ENCODE assay signal across 10 cellular contexts in the genomic region with DNA sequence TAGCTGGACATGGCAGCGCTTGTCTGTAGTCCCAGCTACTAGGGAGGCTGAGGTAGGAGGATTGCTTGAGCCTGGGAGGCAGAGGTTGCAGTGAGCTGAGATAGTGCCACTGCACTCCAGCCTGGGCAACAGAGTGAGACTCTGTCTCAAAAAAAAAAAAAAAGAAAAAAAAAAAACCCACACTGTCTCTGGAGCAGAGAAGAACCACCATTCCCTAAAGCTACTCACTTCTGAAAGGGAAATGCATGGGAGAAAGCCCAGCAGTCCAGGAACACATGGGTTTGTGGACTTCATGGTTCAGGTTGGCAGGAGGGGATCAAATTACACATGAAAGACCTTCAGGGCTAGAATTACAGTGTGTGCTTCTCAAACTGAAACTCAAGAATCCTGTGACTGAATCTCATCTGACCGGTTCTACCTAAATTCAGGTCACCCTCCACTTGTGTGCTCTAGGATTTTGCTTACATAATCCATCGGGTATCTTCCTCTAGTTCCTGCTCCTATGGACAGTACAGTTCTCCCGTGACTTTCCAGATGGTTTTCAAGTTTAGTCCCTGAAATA. TPM values are rescaled to one million over a fixed set of nuclear protein-coding genes. Genes with fewer than 3 reads are reported as not detected.
DNase-seq lines count a peak whose midpoint lies in the region; ATAC-seq and TF ChIP-seq lines count a peak whose summit lies in the region.
"Had no signal": no experiment of that assay in that cellular context is flagged by ENCODE, and none has a peak within 500 bp of the region (broad histone marks: within the 10 kb centered on the region; RNA-seq: fewer than 3 reads in every experiment).

No MANE protein-coding gene starts in this region.

- H3K4me1 ChIP-seq in smooth muscle cell (ENCODE audit: low read depth): no peaks in the 10 kb centered on the region

- no peak for ATAC-seq in HG03196 (IDR thresholded peaks at IDR 0.05; ENCODE audit: unreplicated experiment)

- DNase-seq in SIG-M5 treated with dmso at 0.1 percent for 504 hours (lab: John Stamatoyannopoulos, UW; ENCODE audit: unreplicated experiment) (peak; percentile 83), SIG-M5 (lab: John Stamatoyannopoulos, UW) (no peak), NCI-H526 treated with DMSO at 0.1 percent for 48 hours (lab: John Stamatoyannopoulos, UW) (peak; percentile 98), epithelial cell of prostate (ENCODE audit: low read depth, low spot score) (peak; percentile 86), smooth muscle cell (lab: John Stamatoyannopoulos, UW; ENCODE audit: unreplicated experiment) (no peak), cortex of kidney (lab: John Stamatoyannopoulos, UW) (no peak), hypothalamus (lab: John Stamatoyannopoulos, UW) (no peak)
- DNase-seq: activated CD4-positive, CD25-positive, alpha-beta regulatory T cell treated with anti-CD3 and anti-CD28 coated beads, Interleukin-2, amount 50 U/mL, for 72 hours had no signal

- no peaks in the 10 kb centered on the region for H3K79me2 ChIP-seq in smooth muscle cell (ENCODE audit: low read depth)

- WGBS in smooth muscle cell (ENCODE audit: low lambda C conversion rate): 61% methylated on average over 4 of the region's 4 CpGs

- no peak overlapping the region for H2AFZ ChIP-seq in smooth muscle cell (ENCODE audit: low read depth)

- H3K36me3 ChIP-seq in smooth muscle cell (ENCODE audit: low read depth): no peaks in the 10 kb centered on the region

- no peak overlapping the region for H3K4me2 ChIP-seq in smooth muscle cell

- H3K27ac ChIP-seq in epithelial cell of prostate: no peak overlapping the region
- peak overlapping the region; percentile 15 for H3K27ac ChIP-seq in smooth muscle cell (ENCODE audit: low read depth)

- no peak overlapping the region for H3K9ac ChIP-seq in smooth muscle cell (ENCODE audit: low read depth)

- H3K9me3 ChIP-seq in smooth muscle cell (replicated peaks; ENCODE audit: low read depth): no peaks in the 10 kb centered on the region

- no peaks in the 10 kb centered on the region for H4K20me1 ChIP-seq in smooth muscle cell (ENCODE audit: low read depth)

- H3F3A ChIP-seq in smooth muscle cell (ENCODE audit: low read depth): no peaks in the 10 kb centered on the region

- no peak for TF ChIP-seq CTCF in smooth muscle cell (IDR thresholded peaks at IDR 0.05; ENCODE audit: borderline replicate concordance, insufficient read depth, poor library complexity, severe bottlenecking)

- H3K4me3 ChIP-seq in smooth muscle cell: no peak overlapping the region

- H3K27me3 ChIP-seq in smooth muscle cell (ENCODE audit: low read depth): no peaks in the 10 kb centered on the region

RNA-seq across cellular contexts. Expression of a gene that starts 30.2 kb away (rescaled TPM):
- not detected in 2 replicates for total RNA-seq in smooth muscle cell
- polyA plus RNA-seq in smooth muscle cell: 0.09 TPM in 1 of 2 replicates, not detected in the other
- total RNA-seq: endothelial cell of umbilical vein had no signal
- polyA plus RNA-seq: endothelial cell of umbilical vein had no signal

RNA-seq across cellular contexts. Expression of a gene that starts 46.9 kb away (rescaled TPM):
- 38.7 and 62.4 TPM in 2 replicates for total RNA-seq in smooth muscle cell
- polyA plus RNA-seq in smooth muscle cell: 7.6 and 29.1 TPM in 2 replicates

Comparison
In these comparisons a context has a peak if more than half of its experiments do, and no peak if none do; other contexts are left out.
1. DNase-seq: peak in SIG-M5 treated with dmso at 0.1 percent for 504 hours (single experiment), NCI-H526 treated with DMSO at 0.1 percent for 48 hours (single experiment) and epithelial cell of prostate (single experiment); none in SIG-M5 (single experiment), smooth muscle cell (single experiment), cortex of kidney (single experiment) and hypothalamus (0 of 51).